In genomic region chr1:211944733-211945500, GRCh38 we compare ENCODE assay signal across 8 cellular contexts.
DNase-seq lines count a peak whose midpoint lies in the region; ATAC-seq and TF ChIP-seq lines count a peak whose summit lies in the region.

No MANE protein-coding gene starts in this region.

- no peaks in the 10 kb centered on the region; the same call in 1 of the 2 replicates for H3F3A ChIP-seq in GM23338 (replicated peaks; ENCODE audit: low read depth)

- H3K4me1 Mint-ChIP-seq in GM23338: peaks cover 15% of the 10 kb centered on the region

- no peak overlapping the region for H3K4me3 Mint-ChIP-seq in GM23338

- peaks cover 21% of the 10 kb centered on the region for H3K4me1 ChIP-seq in GM23338 (ENCODE audit: insufficient read depth)
- no peaks in the 10 kb centered on the region for H3K4me1 ChIP-seq in psoas muscle

- H3K27ac ChIP-seq in GM23338 (ENCODE audit: low read depth) (no peak overlapping the region), VCaP (no peak overlapping the region), psoas muscle (no peak overlapping the region)

- H3K36me3 ChIP-seq in GM23338 (ENCODE audit: insufficient read depth): no peaks in the 10 kb centered on the region
- peaks cover 0 to 35% of the 10 kb centered on the region in 2 donors for H3K36me3 ChIP-seq in psoas muscle (ENCODE audit: insufficient read depth in 1 of 2, low read depth in 1 of 2)

- H3K27ac Mint-ChIP-seq in GM23338: no peak overlapping the region

- TF ChIP-seq CTCF in GM23338 (conservative IDR thresholded peaks at IDR 0.05; ENCODE audit: low read depth in 2 of 2) (peak; percentile 64 to 83), VCaP (conservative IDR thresholded peaks at IDR 0.05) (peak; percentile 94), psoas muscle (IDR thresholded peaks at IDR 0.05) (peak; percentile 18)

- intact Hi-C loops in psoas muscle (cut with DNase I): loop anchor here (5.0 to 10.0 kb wide), 2 partner anchors 260 to 263 kb away; no protein-coding TSS in a partner anchor

- H3K9me3 Mint-ChIP-seq in GM23338: no peaks in the 10 kb centered on the region; the same call in 2 of the 3 replicates

- no peaks in the 10 kb centered on the region for H3K79me2 ChIP-seq in GM23338 (replicated peaks; ENCODE audit: insufficient read depth)

- no peaks in the 10 kb centered on the region for H3K9me2 ChIP-seq in GM23338 (ENCODE audit: insufficient read depth)

- peaks cover 47% of the 10 kb centered on the region for H3K27me3 ChIP-seq in GM23338 (ENCODE audit: insufficient read depth)
- H3K27me3 ChIP-seq in psoas muscle (ENCODE audit: insufficient read depth in 3 of 3, low read length in 2 of 3): no peaks in the 10 kb centered on the region

- H3K4me3 ChIP-seq in GM23338: no peak overlapping the region
- H3K4me3 ChIP-seq in psoas muscle: no peak overlapping the region

- no peak overlapping the region for H3K4me2 ChIP-seq in GM23338

- no peaks in the 10 kb centered on the region for H3K9me3 ChIP-seq in psoas muscle

- peaks cover 9% of the 10 kb centered on the region for H3K27me3 Mint-ChIP-seq in GM23338 (ENCODE audit: insufficient read depth, low read depth, poor library complexity)

- peaks cover 15% of the 10 kb centered on the region for H4K20me1 ChIP-seq in GM23338 (replicated peaks; ENCODE audit: insufficient read depth)

- DNase-seq in GM23338 (ENCODE audit: low spot score) (peak; percentile 70), globus pallidus (ENCODE audit: low spot score) (peak; percentile 38), psoas muscle (no peak), NCI-H2171 treated with DMSO at 0.1 percent for 48 hours (lab: John Stamatoyannopoulos, UW) (no peak), foreskin melanocyte (no peak), NCI-H345 (lab: John Stamatoyannopoulos, UW) (no peak)

- WGBS in psoas muscle, 3 donors: 47 to 63% (median 52%) methylated on average over 10 of the region's 10 CpGs

- H2AFZ ChIP-seq in GM23338: no peak overlapping the region

- H3K36me3 Mint-ChIP-seq in GM23338 (ENCODE audit: low read depth): peaks cover 17% of the 10 kb centered on the region; the same call in 2 of the 3 replicates

- ATAC-seq in GM23338: peak; percentile 85
- ATAC-seq in psoas muscle: peak; percentile 51 to 78 (median 64)
- no peak for ATAC-seq in GM19395 (IDR thresholded peaks at IDR 0.05; ENCODE audit: unreplicated experiment)

TF ChIP-seq in GM23338, 12 proteins besides CTCF, POLR2A, EP300 and RAD21:
- TF ChIP-seq EZH2 (IDR thresholded peaks at IDR 0.05; ENCODE audit: low read depth, unreplicated experiment) (no peak), ZNF462 (CRISPR knock-in tag; IDR thresholded peaks at IDR 0.05) (no peak), REST (IDR thresholded peaks at IDR 0.05; ENCODE audit: unreplicated experiment) (no peak), ZNF331 (CRISPR knock-in tag; IDR thresholded peaks at IDR 0.05; ENCODE audit: low read depth) (no peak), ZNF114 (CRISPR knock-in tag; IDR thresholded peaks at IDR 0.05) (no peak), ETS1 (IDR thresholded peaks at IDR 0.05) (no peak), EZH2phosphoT487 (IDR thresholded peaks at IDR 0.05; ENCODE audit: unreplicated experiment) (no peak), JUNB (IDR thresholded peaks at IDR 0.05; ENCODE audit: unreplicated experiment) (no peak), CREB1 (CRISPR knock-in tag; IDR thresholded peaks at IDR 0.05; ENCODE audit: low read depth) (no peak), NANOG (IDR thresholded peaks at IDR 0.05; ENCODE audit: borderline replicate concordance) (no peak), POLR2AphosphoS5 (IDR thresholded peaks at IDR 0.05; ENCODE audit: low read depth) (no peak), STAT1 (IDR thresholded peaks at IDR 0.05; ENCODE audit: unreplicated experiment) (no peak)

Comparison
In these comparisons a context has a peak if more than half of its experiments do, and no peak if none do; other contexts are left out.
1. DNase-seq: peak in GM23338 (single experiment) and globus pallidus (single experiment); none in psoas muscle (0 of 2), NCI-H2171 treated with DMSO at 0.1 percent for 48 hours (single experiment), foreskin melanocyte (single experiment) and NCI-H345 (single experiment).
2. CTCF ChIP-seq: peak in every context shown above with its lines; median percentile 94 in VCaP; 74 in GM23338; 18 in psoas muscle.